17 cellular contexts compared by ENCODE assay signal in the genomic region with DNA sequence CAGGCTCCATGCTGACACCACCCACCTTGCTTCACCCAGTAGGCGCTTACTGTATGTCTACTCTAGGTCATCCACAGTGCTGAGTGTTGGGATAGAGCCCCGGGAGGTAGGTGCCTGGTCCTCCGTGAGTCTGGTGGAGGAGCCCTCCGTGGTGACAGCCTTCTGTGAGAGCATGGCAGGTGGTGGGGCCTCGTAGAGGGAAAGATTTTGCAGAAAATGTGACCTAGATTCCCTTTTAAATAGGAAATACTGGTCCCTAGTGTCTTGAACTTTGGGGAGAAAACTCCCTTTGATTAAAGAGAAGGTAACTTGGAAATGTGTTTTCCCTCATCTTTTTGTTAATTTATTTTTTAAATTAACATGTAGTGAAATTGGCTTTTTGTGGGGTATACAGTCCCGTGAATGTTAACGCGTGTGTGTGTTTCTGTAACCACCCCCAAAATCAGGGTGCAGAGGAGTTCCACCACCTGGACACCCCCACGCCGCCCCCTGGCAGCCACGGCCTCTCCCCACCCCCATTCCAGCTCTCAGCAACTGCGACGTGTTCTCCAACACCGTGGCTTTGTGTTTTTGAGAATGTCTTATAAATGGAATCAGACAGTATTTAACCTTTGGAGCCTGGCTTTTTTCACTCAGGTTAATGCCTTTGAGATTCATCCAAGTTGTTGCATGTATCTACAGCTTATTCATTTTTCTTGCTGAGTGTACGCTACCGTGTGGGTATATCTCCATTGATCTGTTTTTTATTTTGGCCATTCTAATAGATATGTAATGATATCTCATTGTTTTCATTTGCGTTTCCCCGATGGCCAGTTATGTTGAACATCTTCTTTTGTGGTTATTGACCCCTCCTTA.
"Had no signal": no experiment of that assay in that cellular context is flagged by ENCODE, and none has a peak within 500 bp of the region (broad histone marks: within the 10 kb centered on the region; RNA-seq: fewer than 3 reads in every experiment).

No MANE protein-coding gene starts in this region.

- FAIRE-seq: frontal cortex, keratinocyte had no signal

- H3K27ac Mint-ChIP-seq: activated T-helper 1 cell treated with anti-CD3 and anti-CD28 coated beads, Interleukin-12 subunit alpha, Interleukin-12 subunit beta, Interleukin-2, Interleukin-4 antibody, amounts not matched to agents 30 ng/mL and 10 ng/mL and 1 ng/mL, durations not matched to agents 14 hours and 24 hours and 36 hours; progenitor cell of endocrine pancreas; stimulated activated naive CD8-positive, alpha-beta T cell treated with anti-CD3 and anti-CD28 coated beads, Interleukin-15, Interleukin-2, amounts not matched to agents 100 ng/mL and 50 ng/mL, for 24 hours had no signal

- DNase-seq: activated CD4-positive, alpha-beta T cell treated with anti-CD3 and anti-CD28 coated beads for 1 hour; activated CD4-positive, alpha-beta T cell treated with anti-CD3 and anti-CD28 coated beads, Interleukin-2, amount 50 U/mL, for 48 hours; activated naive CD4-positive, alpha-beta T cell; caudate nucleus; erythroblast; hypothalamus; stimulated activated CD4-positive, alpha-beta T cell treated with anti-CD3 and anti-CD28 coated beads, Interleukin-2, amount 100 ng/mL, for 48 hours; T-helper 2 cell had no signal

- H3K27ac ChIP-seq: body of pancreas, dorsolateral prefrontal cortex, tibial nerve, VCaP had no signal

- H3K4me3 ChIP-seq: body of pancreas, dorsolateral prefrontal cortex, tibial nerve had no signal

- H3K27me3 Mint-ChIP-seq: stimulated activated naive CD8-positive, alpha-beta T cell treated with anti-CD3 and anti-CD28 coated beads, Interleukin-15, Interleukin-2, amounts not matched to agents 100 ng/mL and 50 ng/mL, for 24 hours had no signal

- ATAC-seq: body of pancreas had no signal

- H3K27me3 ChIP-seq: body of pancreas, dorsolateral prefrontal cortex, tibial nerve had no signal

- H3K4me1 ChIP-seq: body of pancreas, tibial nerve had no signal

- H3K4me3 Mint-ChIP-seq: activated T-helper 1 cell treated with anti-CD3 and anti-CD28 coated beads, Interleukin-12 subunit alpha, Interleukin-12 subunit beta, Interleukin-2, Interleukin-4 antibody, amounts not matched to agents 30 ng/mL and 10 ng/mL and 1 ng/mL, durations not matched to agents 14 hours and 24 hours and 36 hours; stimulated activated naive CD8-positive, alpha-beta T cell treated with anti-CD3 and anti-CD28 coated beads, Interleukin-15, Interleukin-2, amounts not matched to agents 100 ng/mL and 50 ng/mL, for 24 hours had no signal
